ENCODE assay signal across 1 cellular context in genomic region chr15:66359740-66360139, GRCh38.
TF ChIP-seq lines count a peak whose summit lies in the region.

No MANE protein-coding gene starts in this region.

TF ChIP-seq in HepG2, 621 proteins besides CTCF, POLR2A, EP300 and RAD21 (continued from another document):
- no peak for TF ChIP-seq TIGD3 (CRISPR knock-in tag; IDR thresholded peaks at IDR 0.05; ENCODE audit: borderline replicate concordance)
- TF ChIP-seq TAF1 (CRISPR knock-in tag; IDR thresholded peaks at IDR 0.05): no peak
- TF ChIP-seq MLLT10 (CRISPR knock-in tag; IDR thresholded peaks at IDR 0.05): no peak
- no peak for TF ChIP-seq FIP1L1 (IDR thresholded peaks at IDR 0.05; ENCODE audit: borderline replicate concordance, insufficient read depth, low read depth, low read length)
- TF ChIP-seq TARDBP (CRISPR knock-in tag; IDR thresholded peaks at IDR 0.05): no peak
